ENCODE assay signal across 35 cellular contexts in the genomic region with DNA sequence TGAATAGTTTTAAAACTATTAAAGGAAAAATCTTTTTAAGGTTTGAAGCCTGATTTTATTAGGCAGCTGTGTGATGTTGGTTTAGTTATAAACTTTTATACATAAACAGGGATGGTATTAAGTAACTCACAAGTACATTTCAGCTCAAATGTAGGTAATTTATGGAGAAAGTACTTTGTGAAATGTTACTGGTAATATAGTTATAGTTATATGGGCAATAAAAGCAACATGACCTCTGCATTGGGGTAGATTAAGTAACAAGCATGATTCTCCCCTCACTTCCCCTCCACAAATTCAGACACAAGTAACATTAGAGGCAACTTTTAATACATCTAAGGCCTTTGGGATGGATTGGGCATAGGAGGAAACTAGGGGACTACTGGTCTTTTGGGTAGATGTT.
"Had no signal": no experiment of that assay in that cellular context is flagged by ENCODE, and none has a peak within 500 bp of the region (broad histone marks: within the 10 kb centered on the region; RNA-seq: fewer than 3 reads in every experiment).

No MANE protein-coding gene starts in this region.

- H3K36me3 ChIP-seq: MG63 had no signal

- H3K27me3 ChIP-seq: MG63 had no signal

- H3K4me3 ChIP-seq: MG63 had no signal

- DNase-seq: Karpas-422, Kasumi-1, MG63, MM.1S, MV-4-11, NCI-H1048, NCI-H1092, NCI-H1092 treated with DMSO at 0.1 percent for 48 hours, NCI-H1105, NCI-H1105 treated with DMSO at 0.1 percent for 48 hours, NCI-H1417, NCI-H1417 treated with DMSO at 0.1 percent for 48 hours, NCI-H1436, NCI-H1436 treated with DMSO at 0.1 percent for 48 hours, NCI-H146, NCI-H1694, NCI-H1694 treated with DMSO at 0.1 percent for 48 hours, NCI-H187, NCI-H187 treated with DMSO at 0.1 percent for 48 hours, NCI-H1930, NCI-H2029, NCI-H2029 treated with DMSO at 0.1 percent for 48 hours, NCI-H2081, NCI-H2081 treated with DMSO at 0.1 percent for 48 hours, NCI-H2107, NCI-H2171, NCI-H2171 treated with DMSO at 0.1 percent for 48 hours, NCI-H2227 treated with DMSO at 0.1 percent for 48 hours, NCI-H226, NCI-H345, NCI-H446, NCI-H446 treated with DMSO at 0.1 percent for 48 hours, NCI-H510A, NCI-H510A treated with DMSO at 0.1 percent for 48 hours, NCI-H524 had no signal

- H3K9me3 ChIP-seq: MG63 had no signal
